In genomic region chr12:76028649-76029277, GRCh38 we compare ENCODE assay signal across 8 cellular contexts. TPM values are rescaled to one million over a fixed set of nuclear protein-coding genes. Genes with fewer than 3 reads are reported as not detected.
DNase-seq lines count a peak whose midpoint lies in the region; ATAC-seq and TF ChIP-seq lines count a peak whose summit lies in the region.

No MANE protein-coding gene starts in this region.

- peaks cover 3% of the 10 kb centered on the region for H3K27me3 Mint-ChIP-seq in activated CD4-positive, alpha-beta memory T cell treated with anti-CD3 and anti-CD28 coated beads, Interleukin-2, amount 10 ng/mL, durations not matched to agents 7 days and 5 days

- DNase-seq in HFF-Myc (ENCODE audit: extremely low read depth, low read depth) (no peak), foreskin fibroblast (peak in 1 of 2 donors; percentile 21), skeletal muscle cell (ENCODE audit: low read depth) (no peak), C1 segment of cervical spinal cord (lab: John Stamatoyannopoulos, UW) (no peak), D341Med (ENCODE audit: low spot score) (no peak), NCI-H2107 treated with DMSO at 0.1 percent for 48 hours (lab: John Stamatoyannopoulos, UW; ENCODE audit: unreplicated experiment) (no peak)
- no peak for DNase-seq in activated CD4-positive, alpha-beta memory T cell treated with anti-CD3 and anti-CD28 coated beads, Interleukin-2, amount 10 ng/mL, durations not matched to agents 7 days and 5 days

- H3K4me3 ChIP-seq in HFF-Myc (replicated peaks; ENCODE audit: low read depth, low read length): peak overlapping the region; percentile 95
- peak overlapping the region; percentile 90 to 93 for H3K4me3 ChIP-seq in foreskin fibroblast (ENCODE audit: low read depth in 1 of 2, low read length in 2 of 2)
- peak overlapping the region; percentile 68 for H3K4me3 ChIP-seq in skeletal muscle cell (ENCODE audit: low read depth, low read length)

- H3K4me3 Mint-ChIP-seq in activated CD4-positive, alpha-beta memory T cell treated with anti-CD3 and anti-CD28 coated beads, Interleukin-2, amount 10 ng/mL, durations not matched to agents 7 days and 5 days: peak overlapping the region; percentile 98

- peaks cover 69% of the 10 kb centered on the region for H3K4me1 Mint-ChIP-seq in activated CD4-positive, alpha-beta memory T cell treated with anti-CD3 and anti-CD28 coated beads, Interleukin-2, amount 10 ng/mL, durations not matched to agents 7 days and 5 days

- peak overlapping the region; percentile 95 for H3K27ac Mint-ChIP-seq in activated CD4-positive, alpha-beta memory T cell treated with anti-CD3 and anti-CD28 coated beads, Interleukin-2, amount 10 ng/mL, durations not matched to agents 7 days and 5 days

- TF ChIP-seq CTCF in HFF-Myc (IDR thresholded peaks at IDR 0.05; ENCODE audit: low read depth, low read length, missing control alignments) (no peak), foreskin fibroblast (IDR thresholded peaks at IDR 0.05; ENCODE audit: low read depth, low read length) (no peak)

- POLR2A ChIA-PET in activated CD4-positive, alpha-beta memory T cell treated with anti-CD3 and anti-CD28 coated beads, Interleukin-2, amount 10 ng/mL, durations not matched to agents 7 days and 5 days (lab: Charles Lee): interaction anchor here (1.2 to 6.8 kb wide), 6 partner anchors 8 to 111 kb away, joined by 3 to 246 read pairs (median 86); no protein-coding TSS in a partner anchor

- no peaks in the 10 kb centered on the region for H3K9me3 Mint-ChIP-seq in activated CD4-positive, alpha-beta memory T cell treated with anti-CD3 and anti-CD28 coated beads, Interleukin-2, amount 10 ng/mL, durations not matched to agents 7 days and 5 days

- no peak for ATAC-seq in GM19351 (IDR thresholded peaks at IDR 0.05; ENCODE audit: unreplicated experiment)

- CTCF ChIA-PET in activated CD4-positive, alpha-beta memory T cell treated with anti-CD3 and anti-CD28 coated beads, Interleukin-2, amount 10 ng/mL, durations not matched to agents 7 days and 5 days (lab: Charles Lee): interaction anchor here (1.0 to 6.1 kb wide), 5 partner anchors 8 to 544 kb away, joined by 3 to 57 read pairs (median 4); no protein-coding TSS in a partner anchor

- peaks cover 59% of the 10 kb centered on the region for H3K36me3 Mint-ChIP-seq in activated CD4-positive, alpha-beta memory T cell treated with anti-CD3 and anti-CD28 coated beads, Interleukin-2, amount 10 ng/mL, durations not matched to agents 7 days and 5 days (ENCODE audit: low read depth)

RNA-seq across cellular contexts. Expression of gene PHLDA1, which starts 2.8 kb away (rescaled TPM):
- 10 to 100 TPM; 42.8 TPM for total RNA-seq in activated CD4-positive, alpha-beta memory T cell treated with anti-CD3 and anti-CD28 coated beads, Interleukin-2, amount 10 ng/mL, durations not matched to agents 7 days and 5 days

RNA-seq across cellular contexts. Expression of gene NAP1L1, which starts 55.7 kb away (rescaled TPM):
- total RNA-seq in activated CD4-positive, alpha-beta memory T cell treated with anti-CD3 and anti-CD28 coated beads, Interleukin-2, amount 10 ng/mL, durations not matched to agents 7 days and 5 days: 100 to 1,000 TPM; 524 to 558 TPM
